11 cellular contexts compared by ENCODE assay signal in the genomic region with DNA sequence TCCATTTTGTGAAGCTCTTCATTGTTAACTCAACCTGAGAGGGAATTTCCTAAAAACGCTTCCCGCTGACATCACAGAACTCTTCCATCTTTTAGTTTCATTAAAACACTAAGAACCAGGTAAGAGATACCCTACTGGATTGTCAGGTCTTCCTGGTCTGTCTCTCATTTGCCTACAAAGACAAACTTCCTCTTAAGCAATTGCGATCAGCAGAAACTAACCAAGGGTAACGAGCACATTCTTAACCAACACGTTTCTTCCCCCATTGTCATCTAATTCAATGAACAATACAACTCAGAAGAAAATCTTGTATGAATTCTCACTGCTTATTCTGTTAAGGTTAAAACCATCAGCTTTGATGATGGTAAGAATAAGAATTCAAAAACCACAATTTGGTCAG.
A peak's percentile ranks its signal among the peaks of the same experiment; 100 is the strongest.
DNase-seq lines count a peak whose midpoint lies in the region; ATAC-seq lines count a peak whose summit lies in the region.
"Had no signal": no experiment of that assay in that cellular context is flagged by ENCODE, and none has a peak within 500 bp of the region (broad histone marks: within the 10 kb centered on the region; RNA-seq: fewer than 3 reads in every experiment).

No MANE protein-coding gene starts in this region.

- DNase-seq in MV-4-11 (lab: John Stamatoyannopoulos, UW) (peak; percentile 31), kidney tubule cell (ENCODE audit: low spot score) (peak; percentile 66), HuH-7.5 (ENCODE audit: low spot score) (no peak), NCI-H345 treated with DMSO at 0.1 percent for 48 hours (lab: John Stamatoyannopoulos, UW; ENCODE audit: unreplicated experiment) (no peak)
- no peak for DNase-seq in activated CD8-positive, alpha-beta memory T cell treated with anti-CD3 and anti-CD28 coated beads, Interleukin-2, amount 50 U/mL, for 48 hours
- DNase-seq: DMS153, heart right ventricle had no signal

- ATAC-seq in GM18519 (IDR thresholded peaks at IDR 0.05; ENCODE audit: low FRiP score, unreplicated experiment) = peak; percentile 58
- ATAC-seq in HG02642 (IDR thresholded peaks at IDR 0.05; ENCODE audit: poor library complexity, unreplicated experiment) = peak; percentile 59
- no peak for ATAC-seq in GM19467 (IDR thresholded peaks at IDR 0.05; ENCODE audit: unreplicated experiment)
- ATAC-seq: heart right ventricle; natural killer cell treated with Interleukin-12 subunit alpha and Interleukin-12 subunit beta and Interleukin-15 and Interleukin-18, amount 100 ng/mL, for 72 hours had no signal

Comparison
In these comparisons a context has a peak if more than half of its experiments do, and no peak if none do; other contexts are left out.
1. DNase-seq: peak in MV-4-11 (single experiment) and kidney tubule cell (single experiment); none in activated CD8-positive, alpha-beta memory T cell treated with anti-CD3 and anti-CD28 coated beads, Interleukin-2, amount 50 U/mL, for 48 hours (single experiment), HuH-7.5 (single experiment) and NCI-H345 treated with DMSO at 0.1 percent for 48 hours (single experiment).